Comparison of ENCODE assay signal across 1 cellular context in genomic region chr5:62626534-62626933, GRCh38.
TF ChIP-seq lines count a peak whose summit lies in the region.

No MANE protein-coding gene starts in this region.

TF ChIP-seq in SK-N-SH, 30 proteins besides CTCF, POLR2A, EP300 and RAD21 (continued from another document):
- TF ChIP-seq ZBTB33 (IDR thresholded peaks at IDR 0.05; ENCODE audit: borderline replicate concordance, low read depth) (no peak), IRF3 (IDR thresholded peaks at IDR 0.05; ENCODE audit: low read depth, low read length) (no peak), FOSL2 (IDR thresholded peaks at IDR 0.05; ENCODE audit: borderline replicate concordance, low read depth) (no peak), TCF12 (IDR thresholded peaks at IDR 0.05) (no peak), FOXJ3 (CRISPR knock-in tag; IDR thresholded peaks at IDR 0.05) (no peak), REST (IDR thresholded peaks at IDR 0.05; ENCODE audit: low read depth, low read length) (no peak), FOXM1 (IDR thresholded peaks at IDR 0.05; ENCODE audit: low read depth) (no peak), MEF2A (IDR thresholded peaks at IDR 0.05; ENCODE audit: borderline replicate concordance, low read depth) (no peak)
- TF ChIP-seq, protein P1, sequence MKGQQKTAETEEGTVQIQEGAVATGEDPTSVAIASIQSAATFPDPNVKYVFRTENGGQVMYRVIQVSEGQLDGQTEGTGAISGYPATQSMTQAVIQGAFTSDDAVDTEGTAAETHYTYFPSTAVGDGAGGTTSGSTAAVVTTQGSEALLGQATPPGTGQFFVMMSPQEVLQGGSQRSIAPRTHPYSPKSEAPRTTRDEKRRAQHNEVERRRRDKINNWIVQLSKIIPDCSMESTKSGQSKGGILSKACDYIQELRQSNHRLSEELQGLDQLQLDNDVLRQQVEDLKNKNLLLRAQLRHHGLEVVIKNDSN (IDR thresholded peaks at IDR 0.05; ENCODE audit: borderline replicate concordance, low read depth), result no peak
